1 cellular context compared by ENCODE assay signal in genomic region chr1:167927075-167927754, GRCh38.
TF ChIP-seq lines count a peak whose summit lies in the region.

No MANE protein-coding gene starts in this region.

TF ChIP-seq in liver, 16 proteins besides CTCF, POLR2A, EP300 and RAD21 (continued from another document):
- TF ChIP-seq ZBTB33 (IDR thresholded peaks at IDR 0.05), result no peak
- no peak for TF ChIP-seq FOXA2 (IDR thresholded peaks at IDR 0.05)
- TF ChIP-seq FOXA1 (IDR thresholded peaks at IDR 0.05), result no peak
- TF ChIP-seq ATF3 (IDR thresholded peaks at IDR 0.05), result no peak
- TF ChIP-seq RXRA (IDR thresholded peaks at IDR 0.05), result no peak
- TF ChIP-seq MAX (IDR thresholded peaks at IDR 0.05), result no peak
- no peak for TF ChIP-seq SP1 (IDR thresholded peaks at IDR 0.05)
- TF ChIP-seq EGR1 (IDR thresholded peaks at IDR 0.05; ENCODE audit: low read depth in 2 of 2), result no peak
- TF ChIP-seq GABPA (IDR thresholded peaks at IDR 0.05 in 1 of 2, conservative IDR thresholded peaks at IDR 0.05 in 1 of 2), result no peak
- no peak for TF ChIP-seq HNF4A (conservative IDR thresholded peaks at IDR 0.05)
- TF ChIP-seq YY1 (IDR thresholded peaks at IDR 0.05), result no peak
- no peak for TF ChIP-seq JUND (IDR thresholded peaks at IDR 0.05)
- no peak for TF ChIP-seq HNF4G (IDR thresholded peaks at IDR 0.05)
- TF ChIP-seq TAF1 (conservative IDR thresholded peaks at IDR 0.05), result no peak
